1 cellular context compared by ENCODE assay signal in genomic region chr14:54754623-54755386, GRCh38.
TF ChIP-seq lines count a peak whose summit lies in the region.

No MANE protein-coding gene starts in this region.

TF ChIP-seq in K562, 482 proteins besides CTCF, POLR2A, EP300 and RAD21 (continued from another document and continues in another):
- TF ChIP-seq HINFP (tag; conservative IDR thresholded peaks at IDR 0.05; ENCODE audit: low read depth) (no peak), FIP1L1 (IDR thresholded peaks at IDR 0.05; ENCODE audit: low read depth, low read length, poor library complexity, severe bottlenecking) (no peak), PATZ1 (CRISPR knock-in tag; IDR thresholded peaks at IDR 0.05; ENCODE audit: borderline replicate concordance) (no peak), LCOR (CRISPR knock-in tag; IDR thresholded peaks at IDR 0.05) (0 out of 2 replicates have a peak, but pooled peaks have one; percentile 64), ARHGAP35 (IDR thresholded peaks at IDR 0.05; ENCODE audit: partially characterized antibody) (no peak), POLR3G (IDR thresholded peaks at IDR 0.05; ENCODE audit: extremely low read depth, insufficient read length, insufficient replicate concordance) (no peak), ZNF780A (CRISPR knock-in tag; IDR thresholded peaks at IDR 0.05) (no peak), MCM5 (IDR thresholded peaks at IDR 0.05; ENCODE audit: low read depth) (no peak), GTF2B (IDR thresholded peaks at IDR 0.05; ENCODE audit: extremely low read depth, insufficient read length) (no peak), SIRT6 (IDR thresholded peaks at IDR 0.05; ENCODE audit: low read depth, low read length) (no peak), TEAD1 (CRISPR knock-in tag; IDR thresholded peaks at IDR 0.05) (no peak; a peak in 1 of 4 replicates), ZNF232 (CRISPR knock-in tag; IDR thresholded peaks at IDR 0.05) (no peak), ZNF121 (CRISPR knock-in tag; conservative IDR thresholded peaks at IDR 0.05) (no peak), PRDM10 (IDR thresholded peaks at IDR 0.05; ENCODE audit: partially characterized antibody) (no peak), CBX2 (IDR thresholded peaks at IDR 0.05; ENCODE audit: insufficient read depth, low read length, poor library complexity, severe bottlenecking) (no peak), THAP12 (CRISPR knock-in tag; IDR thresholded peaks at IDR 0.05) (no peak), RBBP5 (IDR thresholded peaks at IDR 0.05; ENCODE audit: borderline replicate concordance, insufficient read depth, low read length, poor library complexity, severe bottlenecking) (peak; percentile 50), STAG1 (CRISPR knock-in tag; IDR thresholded peaks at IDR 0.05; ENCODE audit: borderline replicate concordance) (no peak), CHAMP1 (IDR thresholded peaks at IDR 0.05) (peak; percentile 87), EZH2 (IDR thresholded peaks at IDR 0.05; ENCODE audit: borderline replicate concordance, low read depth, low read length) (no peak), HEY1 (CRISPR knock-in tag; IDR thresholded peaks at IDR 0.05; ENCODE audit: borderline replicate concordance) (no peak), CREB3L1 (IDR thresholded peaks at IDR 0.05; ENCODE audit: borderline replicate concordance, low read depth) (peak; percentile 54; the same call in 1 of the 2 replicates), ZBTB43 (CRISPR knock-in tag; IDR thresholded peaks at IDR 0.05) (0 out of 2 replicates have a peak, but pooled peaks have one; percentile 19), MXI1 (IDR thresholded peaks at IDR 0.05; ENCODE audit: low read depth, low read length) (no peak), CREB5 (CRISPR knock-in tag; IDR thresholded peaks at IDR 0.05) (no peak), CBFA2T3 (IDR thresholded peaks at IDR 0.05) (peak; percentile 98), SAFB (IDR thresholded peaks at IDR 0.05; ENCODE audit: borderline replicate concordance, low read depth, low read length) (no peak), MEIS2 (IDR thresholded peaks at IDR 0.05; ENCODE audit: partially characterized antibody) (peak; percentile 74), ELF4 (CRISPR knock-in tag; IDR thresholded peaks at IDR 0.05) (0 out of 2 replicates have a peak, but pooled peaks have one; percentile 21), NR2C1 (IDR thresholded peaks at IDR 0.05) (0 out of 2 replicates have a peak, but pooled peaks have one; percentile 11), NR2C1 (tag; IDR thresholded peaks at IDR 0.05) (no peak; the same call in 1 of the 2 replicates), ZKSCAN3 (CRISPR knock-in tag; IDR thresholded peaks at IDR 0.05) (no peak), ZBTB12 (CRISPR knock-in tag; IDR thresholded peaks at IDR 0.05) (no peak), RFX1 (IDR thresholded peaks at IDR 0.05) (no peak; the same call in 1 of the 2 replicates), RBM25 (IDR thresholded peaks at IDR 0.05; ENCODE audit: low read depth, low read length, severe bottlenecking) (no peak), NR2C2 (CRISPR knock-in tag; IDR thresholded peaks at IDR 0.05) (no peak), NR2C2 (tag; IDR thresholded peaks at IDR 0.05) (no peak), TCF7 (IDR thresholded peaks at IDR 0.05; ENCODE audit: borderline replicate concordance) (no peak), NCOA6 (IDR thresholded peaks at IDR 0.05) (no peak; the same call in 1 of the 2 replicates)
